19 cellular contexts compared by ENCODE assay signal in the genomic region with DNA sequence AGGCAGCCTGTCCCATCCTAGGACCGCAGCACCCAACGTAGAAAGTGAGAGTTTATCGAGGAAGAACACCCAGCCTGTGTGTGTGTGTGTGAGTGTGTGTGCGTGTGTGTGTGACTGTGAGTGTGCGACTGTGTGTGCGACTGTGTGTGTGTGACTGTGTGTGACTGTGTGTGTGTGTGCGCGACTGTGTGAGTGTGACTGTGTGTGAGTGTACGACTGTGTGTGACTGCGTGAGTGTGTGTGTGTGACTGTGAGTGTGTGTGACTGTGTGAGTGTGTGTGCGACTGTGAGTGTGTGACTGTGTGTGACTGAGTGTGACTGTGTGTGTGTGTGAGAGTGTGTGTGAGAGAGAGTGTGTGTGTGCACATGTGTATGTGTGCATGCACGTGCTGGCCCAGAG. TPM values are rescaled to one million over a fixed set of nuclear protein-coding genes. Genes with fewer than 3 reads are reported as not detected.
DNase-seq lines count a peak whose midpoint lies in the region; ATAC-seq, FAIRE-seq and TF ChIP-seq lines count a peak whose summit lies in the region.
"Had no signal": no experiment of that assay in that cellular context is flagged by ENCODE, and none has a peak within 500 bp of the region (broad histone marks: within the 10 kb centered on the region; RNA-seq: fewer than 3 reads in every experiment).

No MANE protein-coding gene starts in this region.

- no peaks in the 10 kb centered on the region for H3K36me3 Mint-ChIP-seq in activated naive CD8-positive, alpha-beta T cell treated with anti-CD3 and anti-CD28 coated beads, Interleukin-2, amount 10 ng/mL, durations not matched to agents 7 days and 5 days
- no peaks in the 10 kb centered on the region for H3K36me3 Mint-ChIP-seq in activated naive CD8-positive, alpha-beta T cell treated with anti-CD3 and anti-CD28 coated beads for 36 hours
- no peaks in the 10 kb centered on the region for H3K36me3 Mint-ChIP-seq in nephron progenitor cell (ENCODE audit: low read depth)

- no peaks in the 10 kb centered on the region for H3K36me3 ChIP-seq in bronchial epithelial cell (ENCODE audit: control insufficient read depth, insufficient read depth, low read length)
- H3K36me3 ChIP-seq: HAP-1 had no signal

- H3K4me3 ChIP-seq in bronchial epithelial cell (ENCODE audit: low read depth, low read length) = no peak overlapping the region
- H3K4me3 ChIP-seq: HAP-1 had no signal

- FAIRE-seq in bronchial epithelial cell (lab: Jason Lieb, UNC) = peak; percentile 60

- no peak for ATAC-seq in activated naive CD8-positive, alpha-beta T cell treated with anti-CD3 and anti-CD28 coated beads, Interleukin-2, amount 10 ng/mL, durations not matched to agents 7 days and 5 days (ENCODE audit: low read depth)
- ATAC-seq in HG03025 (IDR thresholded peaks at IDR 0.05; ENCODE audit: low FRiP score, unreplicated experiment) = no peak
- ATAC-seq: PC-3 had no signal

- peaks cover 2% of the 10 kb centered on the region for H3K27me3 ChIP-seq in bronchial epithelial cell (ENCODE audit: control insufficient read depth, insufficient read depth, low read length)

- no peaks in the 10 kb centered on the region for H3K27me3 Mint-ChIP-seq in activated naive CD8-positive, alpha-beta T cell treated with anti-CD3 and anti-CD28 coated beads, Interleukin-2, amount 10 ng/mL, durations not matched to agents 7 days and 5 days
- H3K27me3 Mint-ChIP-seq in activated naive CD8-positive, alpha-beta T cell treated with anti-CD3 and anti-CD28 coated beads for 36 hours = no peaks in the 10 kb centered on the region
- peaks cover 14% of the 10 kb centered on the region for H3K27me3 Mint-ChIP-seq in nephron progenitor cell (ENCODE audit: low read depth, poor library complexity)
- H3K27me3 Mint-ChIP-seq: B cell had no signal

- no peak overlapping the region for H3K4me3 Mint-ChIP-seq in activated naive CD8-positive, alpha-beta T cell treated with anti-CD3 and anti-CD28 coated beads, Interleukin-2, amount 10 ng/mL, durations not matched to agents 7 days and 5 days
- no peak overlapping the region for H3K4me3 Mint-ChIP-seq in activated naive CD8-positive, alpha-beta T cell treated with anti-CD3 and anti-CD28 coated beads for 36 hours
- H3K4me3 Mint-ChIP-seq in nephron progenitor cell = no peak overlapping the region
- H3K4me3 Mint-ChIP-seq: B cell had no signal

- peak overlapping the region; percentile 14 for H3K27ac Mint-ChIP-seq in activated naive CD8-positive, alpha-beta T cell treated with anti-CD3 and anti-CD28 coated beads, Interleukin-2, amount 10 ng/mL, durations not matched to agents 7 days and 5 days
- H3K27ac Mint-ChIP-seq in activated naive CD8-positive, alpha-beta T cell treated with anti-CD3 and anti-CD28 coated beads for 36 hours = no peak overlapping the region
- H3K27ac Mint-ChIP-seq in nephron progenitor cell = peak overlapping the region; percentile 0
- H3K27ac Mint-ChIP-seq: B cell had no signal

- peaks cover 2% of the 10 kb centered on the region for H3K4me1 Mint-ChIP-seq in activated naive CD8-positive, alpha-beta T cell treated with anti-CD3 and anti-CD28 coated beads, Interleukin-2, amount 10 ng/mL, durations not matched to agents 7 days and 5 days
- H3K4me1 Mint-ChIP-seq in activated naive CD8-positive, alpha-beta T cell treated with anti-CD3 and anti-CD28 coated beads for 36 hours = peaks cover 4% of the 10 kb centered on the region
- H3K4me1 Mint-ChIP-seq in nephron progenitor cell = peaks cover 73% of the 10 kb centered on the region
- H3K4me1 Mint-ChIP-seq: B cell had no signal

- TF ChIP-seq CTCF in bronchial epithelial cell (IDR thresholded peaks at IDR 0.05; ENCODE audit: insufficient read depth, low read length, severe bottlenecking) (no peak), nephron progenitor cell (IDR thresholded peaks at IDR 0.05) (no peak)

- DNase-seq in activated naive CD8-positive, alpha-beta T cell treated with anti-CD3 and anti-CD28 coated beads, Interleukin-2, amount 10 ng/mL, durations not matched to agents 7 days and 5 days = no peak
- no peak for DNase-seq in activated naive CD8-positive, alpha-beta T cell treated with anti-CD3 and anti-CD28 coated beads for 36 hours
- DNase-seq in bronchial epithelial cell (ENCODE audit: low read depth) = no peak
- no peak for DNase-seq in nephron progenitor cell
- no peak for DNase-seq in DMS153 treated with DMSO at 0.1 percent for 48 hours (lab: John Stamatoyannopoulos, UW; ENCODE audit: unreplicated experiment)
- no peak for DNase-seq in T-helper 1 cell
- DNase-seq in activated CD4-positive, alpha-beta T cell treated with anti-CD3 and anti-CD28 coated beads, Interleukin-2, amount 50 U/mL, for 4 hours = no peak
- DNase-seq: 8988T, DND-41, KG1, NCI-H1417, NCI-H187, NCI-H2227 treated with DMSO at 0.1 percent for 48 hours, NCI-H524, PC-3, SHP77 treated with DMSO at 0.1 percent for 48 hours had no signal

- POLR2A ChIA-PET in activated naive CD8-positive, alpha-beta T cell treated with anti-CD3 and anti-CD28 coated beads, Interleukin-2, amount 10 ng/mL, durations not matched to agents 7 days and 5 days (lab: Charles Lee) = no interaction called here

- H3K9me3 Mint-ChIP-seq in activated naive CD8-positive, alpha-beta T cell treated with anti-CD3 and anti-CD28 coated beads, Interleukin-2, amount 10 ng/mL, durations not matched to agents 7 days and 5 days = no peaks in the 10 kb centered on the region
- no peaks in the 10 kb centered on the region for H3K9me3 Mint-ChIP-seq in activated naive CD8-positive, alpha-beta T cell treated with anti-CD3 and anti-CD28 coated beads for 36 hours
- H3K9me3 Mint-ChIP-seq in nephron progenitor cell = no peaks in the 10 kb centered on the region

RNA-seq across cellular contexts. Expression of gene DLL4, which starts 15.1 kb away (rescaled TPM):
- total RNA-seq in activated naive CD8-positive, alpha-beta T cell treated with anti-CD3 and anti-CD28 coated beads, Interleukin-2, amount 10 ng/mL, durations not matched to agents 7 days and 5 days = under 1 TPM in 1 of 2 experiments, not detected in 1; 0.11 TPM
- not detected for total RNA-seq in activated naive CD8-positive, alpha-beta T cell treated with anti-CD3 and anti-CD28 coated beads for 36 hours
- total RNA-seq in bronchial epithelial cell = 0.13 TPM in 1 of 2 replicates, not detected in the other

RNA-seq across cellular contexts. Expression of gene VPS18, which starts 19.8 kb away (rescaled TPM):
- 10 to 100 TPM; 20.1 to 21.2 TPM for total RNA-seq in activated naive CD8-positive, alpha-beta T cell treated with anti-CD3 and anti-CD28 coated beads, Interleukin-2, amount 10 ng/mL, durations not matched to agents 7 days and 5 days
- total RNA-seq in activated naive CD8-positive, alpha-beta T cell treated with anti-CD3 and anti-CD28 coated beads for 36 hours = 10 to 100 TPM; 12.1 to 13.2 TPM
- 26.3 and 30.6 TPM in 2 replicates for total RNA-seq in bronchial epithelial cell

RNA-seq across cellular contexts. Expression of gene CHAC1, which starts 39.3 kb away (rescaled TPM):
- 10 to 100 TPM; 13.9 to 14.1 TPM for total RNA-seq in activated naive CD8-positive, alpha-beta T cell treated with anti-CD3 and anti-CD28 coated beads, Interleukin-2, amount 10 ng/mL, durations not matched to agents 7 days and 5 days
- 10 to 100 TPM; 43.9 to 45.8 TPM for total RNA-seq in activated naive CD8-positive, alpha-beta T cell treated with anti-CD3 and anti-CD28 coated beads for 36 hours
- total RNA-seq in bronchial epithelial cell = 24.7 and 59.8 TPM in 2 replicates

RNA-seq across cellular contexts. Expression of gene RHOV, which starts 40.0 kb away (rescaled TPM):
- total RNA-seq in activated naive CD8-positive, alpha-beta T cell treated with anti-CD3 and anti-CD28 coated beads, Interleukin-2, amount 10 ng/mL, durations not matched to agents 7 days and 5 days = not detected
- total RNA-seq in activated naive CD8-positive, alpha-beta T cell treated with anti-CD3 and anti-CD28 coated beads for 36 hours = under 1 TPM; 0.45 to 0.50 TPM
- total RNA-seq in bronchial epithelial cell = 7.1 and 38.7 TPM in 2 replicates
